In the genomic region with DNA sequence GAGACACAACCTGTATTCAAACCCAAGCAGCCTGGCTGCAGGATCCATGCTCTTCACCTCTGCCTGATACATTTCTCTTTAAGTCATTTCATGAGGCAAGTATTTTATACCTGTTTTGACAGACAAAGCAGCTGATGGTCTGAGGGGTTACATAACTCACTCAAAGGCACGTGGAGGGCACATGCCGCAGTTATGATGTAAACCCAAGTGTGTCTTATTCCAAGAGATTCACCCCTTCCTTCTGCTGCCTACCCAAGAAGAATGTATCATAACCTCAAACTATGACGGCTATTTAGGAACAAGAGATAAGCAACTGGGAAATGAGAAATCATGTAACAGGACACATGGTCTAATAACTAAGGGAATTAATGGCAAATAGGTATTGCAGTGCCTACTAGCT, we compare ENCODE assay signal across 18 cellular contexts.
DNase-seq lines count a peak whose midpoint lies in the region; ATAC-seq, FAIRE-seq and TF ChIP-seq lines count a peak whose summit lies in the region.
"Had no signal": no experiment of that assay in that cellular context is flagged by ENCODE, and none has a peak within 500 bp of the region (broad histone marks: within the 10 kb centered on the region; RNA-seq: fewer than 3 reads in every experiment).

No MANE protein-coding gene starts in this region.

- no peaks in the 10 kb centered on the region for H3K4me1 ChIP-seq in SK-N-SH (ENCODE audit: control insufficient read depth in 1 of 2, insufficient read depth in 2 of 2, low read depth in 1 of 2, low read length in 1 of 2)
- H3K4me1 ChIP-seq: Peyer's patch had no signal

- POLR2A ChIA-PET in SK-N-SH (lab: Yijun Ruan, JAX), result no interaction called here

- no peak for TF ChIP-seq RAD21 in SK-N-SH (IDR thresholded peaks at IDR 0.05; ENCODE audit: low read length)

- ATAC-seq in HG03469 (IDR thresholded peaks at IDR 0.05; ENCODE audit: unreplicated experiment), result no peak

- no peak overlapping the region for H3K9ac ChIP-seq in SK-N-SH

- H2AFZ ChIP-seq in SK-N-SH (ENCODE audit: low read depth), result no peak overlapping the region

- TF ChIP-seq EP300 in SK-N-SH (IDR thresholded peaks at IDR 0.05; ENCODE audit: borderline replicate concordance in 1 of 2, low read depth in 1 of 2, low read length in 1 of 2), result no peak

- no peaks in the 10 kb centered on the region for H3K9me3 ChIP-seq in SK-N-SH
- H3K9me3 ChIP-seq: Peyer's patch had no signal

- no peak for FAIRE-seq in HTR-8/SVneo (lab: Jason Lieb, UNC)

- H3F3A ChIP-seq in SK-N-SH (replicated peaks; ENCODE audit: insufficient read depth), result no peaks in the 10 kb centered on the region

- no peak overlapping the region for H3K27ac ChIP-seq in SK-N-SH (ENCODE audit: low read depth in 2 of 2, low read length in 1 of 2)
- H3K27ac ChIP-seq: Peyer's patch had no signal

- no peak overlapping the region for H3K4me2 ChIP-seq in SK-N-SH

- TF ChIP-seq CTCF in astrocyte of the spinal cord (IDR thresholded peaks at IDR 0.05; ENCODE audit: low read depth, low read length), result no peak
- TF ChIP-seq CTCF in SK-N-SH (IDR thresholded peaks at IDR 0.05), result no peak

- in situ Hi-C loops in astrocyte of the spinal cord (cut with HindIII; ENCODE audit: low sequenced_read_pairs), result no loop called here

- H3K36me3 ChIP-seq in SK-N-SH (replicated peaks in 1 of 2; ENCODE audit: control insufficient read depth in 1 of 2, insufficient read depth in 2 of 2, low read length in 1 of 2), result no peaks in the 10 kb centered on the region
- H3K36me3 ChIP-seq: Peyer's patch had no signal

- H4K20me1 ChIP-seq in SK-N-SH (ENCODE audit: insufficient read depth), result no peaks in the 10 kb centered on the region

- H3K4me3 ChIP-seq in astrocyte of the spinal cord (ENCODE audit: low read depth, low read length) (no peak overlapping the region), SK-N-SH (ENCODE audit: low read depth in 2 of 2, low read length in 1 of 2) (no peak overlapping the region)
- H3K4me3 ChIP-seq: Peyer's patch had no signal

- 23% methylated on average over 3 of the region's 3 CpGs for WGBS in SK-N-SH (ENCODE audit: low lambda C conversion rate)

- H3K9me2 ChIP-seq in SK-N-SH, result no peaks in the 10 kb centered on the region

- no peaks in the 10 kb centered on the region for H3K79me2 ChIP-seq in SK-N-SH (ENCODE audit: insufficient read depth)

- DNase-seq in Daoy (ENCODE audit: low read depth) (peak; percentile 34), HTR-8/SVneo (ENCODE audit: insufficient read length, low spot score) (peak; percentile 10), astrocyte of the spinal cord (ENCODE audit: low read depth, low spot score) (peak; percentile 25), kidney tubule cell (ENCODE audit: low spot score) (peak; percentile 22), SK-N-SH (no peak), NCI-H2029 (lab: John Stamatoyannopoulos, UW) (no peak)
- no peak for DNase-seq in activated CD4-positive, CD25-positive, alpha-beta regulatory T cell (lab: John Stamatoyannopoulos, UW)
- DNase-seq: ACHN; Calu3; CD4-positive, alpha-beta T cell; GOT3; NCI-H1436 treated with DMSO at 0.1 percent for 48 hours; NCI-H2081 treated with DMSO at 0.1 percent for 48 hours; NCI-H446; NCI-H774; Peyer's patch; Right ventricle myocardium superior had no signal

- CTCF ChIA-PET in SK-N-SH (lab: Yijun Ruan, JAX), result no interaction called here

- H3K27me3 ChIP-seq in SK-N-SH (ENCODE audit: insufficient read depth), result no peaks in the 10 kb centered on the region
- H3K27me3 ChIP-seq: Peyer's patch had no signal

TF ChIP-seq in SK-N-SH, 30 proteins besides CTCF, POLR2A, EP300 and RAD21:
- TF ChIP-seq GABPA (IDR thresholded peaks at IDR 0.05; ENCODE audit: low read depth) (no peak), CHD2 (IDR thresholded peaks at IDR 0.05; ENCODE audit: low read length, partially characterized antibody) (no peak), EZH2phosphoT487 (IDR thresholded peaks at IDR 0.05; ENCODE audit: borderline replicate concordance, low read depth) (no peak), TCF12 (IDR thresholded peaks at IDR 0.05) (no peak), GATA2 (CRISPR knock-in tag; IDR thresholded peaks at IDR 0.05) (no peak), RXRA (IDR thresholded peaks at IDR 0.05; ENCODE audit: borderline replicate concordance, low read depth) (no peak), TEAD4 (IDR thresholded peaks at IDR 0.05; ENCODE audit: borderline replicate concordance, insufficient read depth) (no peak), RCOR1 (IDR thresholded peaks at IDR 0.05; ENCODE audit: low read length) (no peak), MXI1 (IDR thresholded peaks at IDR 0.05; ENCODE audit: low read depth, low read length) (no peak), FOXJ3 (CRISPR knock-in tag; IDR thresholded peaks at IDR 0.05) (no peak), SIN3A (IDR thresholded peaks at IDR 0.05; ENCODE audit: borderline replicate concordance, low read depth, low read length) (no peak), ELF1 (IDR thresholded peaks at IDR 0.05) (no peak), JUND (IDR thresholded peaks at IDR 0.05) (no peak), FOSL2 (IDR thresholded peaks at IDR 0.05; ENCODE audit: borderline replicate concordance, low read depth) (no peak), POLR2AphosphoS5 (IDR thresholded peaks at IDR 0.05; ENCODE audit: low read depth, low read length) (no peak), YY1 (IDR thresholded peaks at IDR 0.05; ENCODE audit: low read depth) (no peak)
- TF ChIP-seq, protein P1, sequence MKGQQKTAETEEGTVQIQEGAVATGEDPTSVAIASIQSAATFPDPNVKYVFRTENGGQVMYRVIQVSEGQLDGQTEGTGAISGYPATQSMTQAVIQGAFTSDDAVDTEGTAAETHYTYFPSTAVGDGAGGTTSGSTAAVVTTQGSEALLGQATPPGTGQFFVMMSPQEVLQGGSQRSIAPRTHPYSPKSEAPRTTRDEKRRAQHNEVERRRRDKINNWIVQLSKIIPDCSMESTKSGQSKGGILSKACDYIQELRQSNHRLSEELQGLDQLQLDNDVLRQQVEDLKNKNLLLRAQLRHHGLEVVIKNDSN (IDR thresholded peaks at IDR 0.05; ENCODE audit: borderline replicate concordance, low read depth), result no peak
- TF ChIP-seq, protein P2, sequence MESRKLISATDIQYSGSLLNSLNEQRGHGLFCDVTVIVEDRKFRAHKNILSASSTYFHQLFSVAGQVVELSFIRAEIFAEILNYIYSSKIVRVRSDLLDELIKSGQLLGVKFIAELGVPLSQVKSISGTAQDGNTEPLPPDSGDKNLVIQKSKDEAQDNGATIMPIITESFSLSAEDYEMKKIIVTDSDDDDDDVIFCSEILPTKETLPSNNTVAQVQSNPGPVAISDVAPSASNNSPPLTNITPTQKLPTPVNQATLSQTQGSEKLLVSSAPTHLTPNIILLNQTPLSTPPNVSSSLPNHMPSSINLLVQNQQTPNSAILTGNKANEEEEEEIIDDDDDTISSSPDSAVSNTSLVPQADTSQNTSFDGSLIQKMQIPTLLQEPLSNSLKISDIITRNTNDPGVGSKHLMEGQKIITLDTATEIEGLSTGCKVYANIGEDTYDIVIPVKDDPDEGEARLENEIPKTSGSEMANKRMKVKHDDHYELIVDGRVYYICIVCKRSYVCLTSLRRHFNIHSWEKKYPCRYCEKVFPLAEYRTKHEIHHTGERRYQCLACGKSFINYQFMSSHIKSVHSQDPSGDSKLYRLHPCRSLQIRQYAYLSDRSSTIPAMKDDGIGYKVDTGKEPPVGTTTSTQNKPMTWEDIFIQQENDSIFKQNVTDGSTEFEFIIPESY (IDR thresholded peaks at IDR 0.05; ENCODE audit: borderline replicate concordance, low read depth), result no peak
- TF ChIP-seq, protein P3, sequence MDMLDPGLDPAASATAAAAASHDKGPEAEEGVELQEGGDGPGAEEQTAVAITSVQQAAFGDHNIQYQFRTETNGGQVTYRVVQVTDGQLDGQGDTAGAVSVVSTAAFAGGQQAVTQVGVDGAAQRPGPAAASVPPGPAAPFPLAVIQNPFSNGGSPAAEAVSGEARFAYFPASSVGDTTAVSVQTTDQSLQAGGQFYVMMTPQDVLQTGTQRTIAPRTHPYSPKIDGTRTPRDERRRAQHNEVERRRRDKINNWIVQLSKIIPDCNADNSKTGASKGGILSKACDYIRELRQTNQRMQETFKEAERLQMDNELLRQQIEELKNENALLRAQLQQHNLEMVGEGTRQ (IDR thresholded peaks at IDR 0.05; ENCODE audit: borderline replicate concordance, low read depth, low read length), result no peak
- TF ChIP-seq, protein P4, sequence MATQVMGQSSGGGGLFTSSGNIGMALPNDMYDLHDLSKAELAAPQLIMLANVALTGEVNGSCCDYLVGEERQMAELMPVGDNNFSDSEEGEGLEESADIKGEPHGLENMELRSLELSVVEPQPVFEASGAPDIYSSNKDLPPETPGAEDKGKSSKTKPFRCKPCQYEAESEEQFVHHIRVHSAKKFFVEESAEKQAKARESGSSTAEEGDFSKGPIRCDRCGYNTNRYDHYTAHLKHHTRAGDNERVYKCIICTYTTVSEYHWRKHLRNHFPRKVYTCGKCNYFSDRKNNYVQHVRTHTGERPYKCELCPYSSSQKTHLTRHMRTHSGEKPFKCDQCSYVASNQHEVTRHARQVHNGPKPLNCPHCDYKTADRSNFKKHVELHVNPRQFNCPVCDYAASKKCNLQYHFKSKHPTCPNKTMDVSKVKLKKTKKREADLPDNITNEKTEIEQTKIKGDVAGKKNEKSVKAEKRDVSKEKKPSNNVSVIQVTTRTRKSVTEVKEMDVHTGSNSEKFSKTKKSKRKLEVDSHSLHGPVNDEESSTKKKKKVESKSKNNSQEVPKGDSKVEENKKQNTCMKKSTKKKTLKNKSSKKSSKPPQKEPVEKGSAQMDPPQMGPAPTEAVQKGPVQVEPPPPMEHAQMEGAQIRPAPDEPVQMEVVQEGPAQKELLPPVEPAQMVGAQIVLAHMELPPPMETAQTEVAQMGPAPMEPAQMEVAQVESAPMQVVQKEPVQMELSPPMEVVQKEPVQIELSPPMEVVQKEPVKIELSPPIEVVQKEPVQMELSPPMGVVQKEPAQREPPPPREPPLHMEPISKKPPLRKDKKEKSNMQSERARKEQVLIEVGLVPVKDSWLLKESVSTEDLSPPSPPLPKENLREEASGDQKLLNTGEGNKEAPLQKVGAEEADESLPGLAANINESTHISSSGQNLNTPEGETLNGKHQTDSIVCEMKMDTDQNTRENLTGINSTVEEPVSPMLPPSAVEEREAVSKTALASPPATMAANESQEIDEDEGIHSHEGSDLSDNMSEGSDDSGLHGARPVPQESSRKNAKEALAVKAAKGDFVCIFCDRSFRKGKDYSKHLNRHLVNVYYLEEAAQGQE (IDR thresholded peaks at IDR 0.05; ENCODE audit: low read depth, low read length), result no peak

Comparison
In these comparisons a context has a peak if more than half of its experiments do, and no peak if none do; other contexts are left out.
1. DNase-seq: peak in Daoy (single experiment), HTR-8/SVneo (single experiment), astrocyte of the spinal cord (single experiment) and kidney tubule cell (single experiment); none in activated CD4-positive, CD25-positive, alpha-beta regulatory T cell (0 of 4), SK-N-SH (single experiment) and NCI-H2029 (single experiment).